Comparison of ENCODE assay signal across 9 cellular contexts in genomic region chr11:78424334-78425270, GRCh38. TPM values are rescaled to one million over a fixed set of nuclear protein-coding genes. Genes with fewer than 3 reads are reported as not detected.
DNase-seq lines count a peak whose midpoint lies in the region; ATAC-seq and TF ChIP-seq lines count a peak whose summit lies in the region.
"Had no signal": no experiment of that assay in that cellular context is flagged by ENCODE, and none has a peak within 500 bp of the region (broad histone marks: within the 10 kb centered on the region; RNA-seq: fewer than 3 reads in every experiment).

No MANE protein-coding gene starts in this region.

- H3K36me3 Mint-ChIP-seq in HFFc6 (ENCODE audit: low read depth), result no peaks in the 10 kb centered on the region

- no peaks in the 10 kb centered on the region for H3K79me1 ChIP-seq in mesenchymal stem cell (replicated peaks; ENCODE audit: low read length, poor library complexity, severe bottlenecking)

- no peak overlapping the region for H2BK15ac ChIP-seq in mesenchymal stem cell (ENCODE audit: low read depth, poor library complexity, severe bottlenecking)

- DNase-seq in GM13977 (ENCODE audit: low spot score) (peak; percentile 21), SKM-1 (lab: John Stamatoyannopoulos, UW; ENCODE audit: unreplicated experiment) (peak; percentile 45), mesenchymal stem cell (peak; percentile 69), HFFc6 (no peak), NCI-H748 (lab: John Stamatoyannopoulos, UW; ENCODE audit: unreplicated experiment) (no peak), NCI-H146 (lab: John Stamatoyannopoulos, UW) (no peak), mucosa of gallbladder (ENCODE audit: low spot score) (no peak)
- DNase-seq: left cardiac atrium had no signal

- H3K14ac ChIP-seq in mesenchymal stem cell (ENCODE audit: low read length in 2 of 2), result no peak overlapping the region

- H3K4me3 Mint-ChIP-seq in HFFc6, result no peak overlapping the region

- H3K27ac Mint-ChIP-seq in HFFc6, result no peak overlapping the region; the same call in 1 of the 2 replicates

- no peak overlapping the region for H2BK5ac ChIP-seq in mesenchymal stem cell (ENCODE audit: low read depth, low read length, poor library complexity, severe bottlenecking)

- H2AK5ac ChIP-seq in mesenchymal stem cell (ENCODE audit: low read length, severe bottlenecking), result no peak overlapping the region

- H3K23ac ChIP-seq in mesenchymal stem cell (ENCODE audit: low read length in 2 of 2), result no peak overlapping the region

- H3K4me3 ChIP-seq in mesenchymal stem cell (ENCODE audit: insufficient read depth in 1 of 2, low read depth in 1 of 2, low read length in 2 of 2), result no peak overlapping the region

- no peaks in the 10 kb centered on the region for H3K9me3 ChIP-seq in mesenchymal stem cell (ENCODE audit: control insufficient read depth, low read length)

- no peak overlapping the region for H3K4ac ChIP-seq in mesenchymal stem cell (ENCODE audit: low read depth in 1 of 2, low read length in 2 of 2)

- ATAC-seq in HG02885 (IDR thresholded peaks at IDR 0.05; ENCODE audit: poor library complexity, unreplicated experiment), result peak; percentile 33

- no peaks in the 10 kb centered on the region for H3K27me3 ChIP-seq in mesenchymal stem cell (ENCODE audit: control insufficient read depth in 1 of 2, insufficient read depth in 1 of 2, low read length in 2 of 2)

- in situ Hi-C loops in GM13977 (cut with MboI; ENCODE audit: low pct_unique_long_range_greater_than_20kb, low sequenced_read_pairs, unreplicated experiment), result loop anchor here (10.0 kb wide), 1 partner anchor 200 kb away; no protein-coding TSS in a partner anchor

- H3K27me3 Mint-ChIP-seq in HFFc6 (ENCODE audit: insufficient read depth), result no peaks in the 10 kb centered on the region; the same call in 1 of the 2 replicates

- TF ChIP-seq CTCF in GM13977 (IDR thresholded peaks at IDR 0.05; ENCODE audit: extremely low read depth, insufficient read depth, missing control alignments) (no peak), HFFc6 (IDR thresholded peaks at IDR 0.05) (no peak)

- H2BK120ac ChIP-seq in mesenchymal stem cell (ENCODE audit: low read depth, low read length), result no peak overlapping the region

- no peak overlapping the region for H3K27ac ChIP-seq in mesenchymal stem cell (ENCODE audit: low read length, poor library complexity, severe bottlenecking)

- peaks cover 0 to 1% of the 10 kb centered on the region in 2 experiments for H3K36me3 ChIP-seq in mesenchymal stem cell (ENCODE audit: control insufficient read depth in 1 of 2, insufficient read depth in 2 of 2, low read depth in 1 of 2, low read length in 2 of 2)

- no peak overlapping the region for H4K91ac ChIP-seq in mesenchymal stem cell (ENCODE audit: low read length)

- H3K9me3 Mint-ChIP-seq in HFFc6, result no peaks in the 10 kb centered on the region

- no peak overlapping the region for H3K4me2 ChIP-seq in mesenchymal stem cell (ENCODE audit: low read length, poor library complexity, severe bottlenecking)

- H3K9ac ChIP-seq in mesenchymal stem cell (ENCODE audit: low read length), result peak overlapping the region; percentile 8

- no peak overlapping the region for H2AFZ ChIP-seq in mesenchymal stem cell (ENCODE audit: low read depth, low read length)

- H3K4me1 ChIP-seq in mesenchymal stem cell (ENCODE audit: control insufficient read depth, insufficient read depth, low read depth, low read length), result peaks cover 8% of the 10 kb centered on the region

- H4K8ac ChIP-seq in mesenchymal stem cell (ENCODE audit: low read length), result no peak overlapping the region

- WGBS in mesenchymal stem cell, result 83% methylated on average over 6 of the region's 7 CpGs

- H2BK12ac ChIP-seq in mesenchymal stem cell (ENCODE audit: low read length in 2 of 2), result no peak overlapping the region

- peaks cover 33% of the 10 kb centered on the region for H3K4me1 Mint-ChIP-seq in HFFc6 (ENCODE audit: low read depth)

- no peak overlapping the region for H3K18ac ChIP-seq in mesenchymal stem cell (ENCODE audit: low read depth in 1 of 2, low read length in 2 of 2)

RNA-seq across cellular contexts. Expression of gene GAB2, which starts 7.0 kb away (rescaled TPM):
- polyA plus RNA-seq in mesenchymal stem cell (2013, experiment 1 of 2), result 9.8 TPM
- polyA plus RNA-seq in mesenchymal stem cell (2013, experiment 2 of 2), result 9.2 TPM
- 10 to 100 TPM in 3 of 6 experiments, 1 to 10 TPM in 3; 8.4 to 12.1 (median 9.9) TPM for total RNA-seq in HFFc6 (2021; fragmentation: NEBNext Ultra II Directional; extraction: Animal tissue kit (Norgen Biotek cat#: 25700))
- total RNA-seq in mucosa of gallbladder, result 25.9 TPM

Comparison
In these comparisons a context has a peak if more than half of its experiments do, and no peak if none do; other contexts are left out.
1. DNase-seq: peak in GM13977 (single experiment), SKM-1 (single experiment) and mesenchymal stem cell (single experiment); none in HFFc6 (single experiment), NCI-H748 (single experiment), NCI-H146 (single experiment) and mucosa of gallbladder (single experiment).